ENCODE assay signal across 16 cellular contexts in the genomic region with DNA sequence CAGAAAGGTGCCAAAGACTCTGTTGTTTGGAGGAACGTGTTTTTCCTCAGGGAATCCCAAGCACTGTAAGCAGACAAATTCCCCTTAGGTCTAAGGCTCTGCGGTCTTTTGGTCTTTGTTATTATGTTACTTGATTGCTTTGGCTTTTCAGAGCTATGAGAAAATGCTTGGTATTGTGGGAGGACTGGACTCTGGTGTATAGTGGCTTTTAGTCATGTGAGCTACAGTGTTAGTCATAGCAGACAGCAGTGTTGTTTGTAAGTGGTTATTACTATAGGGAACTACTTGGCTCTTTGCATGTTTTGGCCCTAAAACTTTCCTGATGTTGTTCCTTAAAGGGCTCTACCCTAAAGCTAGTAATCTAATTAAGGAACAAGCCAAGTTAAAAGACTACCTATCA.
A peak's percentile ranks its signal among the peaks of the same experiment; 100 is the strongest.
DNase-seq lines count a peak whose midpoint lies in the region; ATAC-seq and TF ChIP-seq lines count a peak whose summit lies in the region.
"Had no signal": no experiment of that assay in that cellular context is flagged by ENCODE, and none has a peak within 500 bp of the region (broad histone marks: within the 10 kb centered on the region; RNA-seq: fewer than 3 reads in every experiment).

No MANE protein-coding gene starts in this region.

- no TSS peak for BruUV-seq in Caco-2 (replicated peaks; lab: Mats Ljungman, UMichigan)

- intact Hi-C loops in Caco-2 (cut with micrococcal nuclease; ENCODE audit: unreplicated experiment) = no loop called here

- H3K4me3 ChIP-seq in AG04449 (ENCODE audit: low read depth, low read length) = no peak overlapping the region
- no peak overlapping the region for H3K4me3 ChIP-seq in Caco-2 (ENCODE audit: low read depth, low read length)

- H3K27ac Mint-ChIP-seq in Caco-2 (ENCODE audit: unreplicated experiment) = no peak overlapping the region
- H3K27ac Mint-ChIP-seq: activated T-cell treated with anti-CD3 and anti-CD28 coated beads, Interleukin-2, amount 50 U/mL, for 24 hours; effector memory CD8-positive, alpha-beta T cell; type B pancreatic cell had no signal

- no peaks in the 10 kb centered on the region for H3K4me1 ChIP-seq in Caco-2

- no peak overlapping the region for H3K4me3 Mint-ChIP-seq in Caco-2 (ENCODE audit: unreplicated experiment)
- H3K4me3 Mint-ChIP-seq: activated T-cell treated with anti-CD3 and anti-CD28 coated beads, Interleukin-2, amount 50 U/mL, for 24 hours; effector memory CD8-positive, alpha-beta T cell; type B pancreatic cell had no signal

- DNase-seq in AG04449 (ENCODE audit: low read depth, low spot score) (peak; percentile 38), OCI-M1 (lab: John Stamatoyannopoulos, UW) (peak; percentile 18), fibroblast of peridontal ligament (ENCODE audit: extremely low read depth) (peak; percentile 97), Caco-2 (no peak), kidney tubule cell (ENCODE audit: low spot score) (no peak)
- DNase-seq: activated T-cell treated with anti-CD3 and anti-CD28 coated beads, Interleukin-2, amount 50 U/mL, for 24 hours; aorta; effector memory CD8-positive, alpha-beta T cell; hypothalamus; stimulated activated CD8-positive, alpha-beta memory T cell treated with anti-CD3 and anti-CD28 coated beads, Interleukin-4, amount 100 ng/mL, for 48 hours had no signal

- TF ChIP-seq CTCF in AG04449 (IDR thresholded peaks at IDR 0.05; ENCODE audit: insufficient read depth, low read length, missing control alignments) = no peak
- TF ChIP-seq CTCF in Caco-2 (IDR thresholded peaks at IDR 0.05; ENCODE audit: insufficient read depth in 1 of 2, low read depth in 1 of 2, low read length in 1 of 2, severe bottlenecking in 1 of 2, unreplicated experiment in 1 of 2) = no peak

- ATAC-seq in HG02852 (IDR thresholded peaks at IDR 0.05; ENCODE audit: unreplicated experiment) = peak; percentile 64
- ATAC-seq in GM21529 (IDR thresholded peaks at IDR 0.05; ENCODE audit: unreplicated experiment) = no peak
- no peak for ATAC-seq in GM21390 (IDR thresholded peaks at IDR 0.05; ENCODE audit: unreplicated experiment)
- ATAC-seq: activated CD4-positive, CD25-positive, alpha-beta regulatory T cell treated with anti-CD3 and anti-CD28 coated beads, Interleukin-2, amount 50 U/mL, for 24 hours; effector memory CD8-positive, alpha-beta T cell; HCT116 had no signal

- no peaks in the 10 kb centered on the region for H3K4me1 Mint-ChIP-seq in Caco-2 (ENCODE audit: low read depth, unreplicated experiment)

- no peaks in the 10 kb centered on the region for H3K27me3 ChIP-seq in Caco-2 (replicated peaks; ENCODE audit: control insufficient read depth, insufficient read depth, low read length)

- no peaks in the 10 kb centered on the region for H3K36me3 ChIP-seq in Caco-2 (ENCODE audit: control insufficient read depth, insufficient read depth, low read length)

- H3K36me3 Mint-ChIP-seq in Caco-2 (ENCODE audit: insufficient read depth, unreplicated experiment) = no peaks in the 10 kb centered on the region
- H3K36me3 Mint-ChIP-seq: type B pancreatic cell had no signal

- POLR2A ChIA-PET in AG04449 (lab: Yijun Ruan, JAX) = no interaction called here
- POLR2A ChIA-PET in Caco-2 (lab: Charles Lee) = no interaction called here

- no peaks in the 10 kb centered on the region for H3K9me3 ChIP-seq in Caco-2

- H3K27me3 Mint-ChIP-seq in Caco-2 (ENCODE audit: insufficient read depth, unreplicated experiment) = no peaks in the 10 kb centered on the region
- H3K27me3 Mint-ChIP-seq: activated T-cell treated with anti-CD3 and anti-CD28 coated beads, Interleukin-2, amount 50 U/mL, for 24 hours; effector memory CD8-positive, alpha-beta T cell; type B pancreatic cell had no signal

- CTCF ChIA-PET in AG04449 (lab: Yijun Ruan, JAX) (no interaction called here), Caco-2 (lab: Charles Lee) (no interaction called here)

- H3K9me3 Mint-ChIP-seq in Caco-2 (ENCODE audit: unreplicated experiment) = peaks cover 11% of the 10 kb centered on the region
- H3K9me3 Mint-ChIP-seq: type B pancreatic cell had no signal

Comparison
In these comparisons a context has a peak if more than half of its experiments do, and no peak if none do; other contexts are left out.
1. DNase-seq: peak in AG04449 (single experiment), OCI-M1 (single experiment) and fibroblast of peridontal ligament (single experiment); none in Caco-2 (0 of 2) and kidney tubule cell (single experiment).